Comparison of ENCODE assay signal across 8 cellular contexts in genomic region chrX:150982786-150983525, GRCh38. TPM values are rescaled to one million over a fixed set of nuclear protein-coding genes. Genes with fewer than 3 reads are reported as not detected.
DNase-seq lines count a peak whose midpoint lies in the region; ATAC-seq and TF ChIP-seq lines count a peak whose summit lies in the region.

Gene HMGB3, plus strand, starts transcription at chrX:150983335. Its CDS starts 2,265 bp downstream, at chrX:150985600.

- DNase-seq in NCI-H526 treated with DMSO at 0.1 percent for 48 hours (lab: John Stamatoyannopoulos, UW) (peak; percentile 69), dermis microvascular lymphatic vessel endothelial cell (ENCODE audit: low read depth in 2 of 2) (peak; percentile 79 to 93), right lobe of liver (peak; percentile 89 to 92 (median 91))
- peak; percentile 69 for DNase-seq in activated CD4-positive, alpha-beta T cell treated with anti-CD3 and anti-CD28 coated beads, Interleukin-2, amount 50 U/mL, for 1 hour
- DNase-seq in stimulated activated CD4-positive, alpha-beta T cell treated with anti-CD3 and anti-CD28 coated beads, Interleukin-4, amount 100 ng/mL, for 4 hours: peak; percentile 66 to 72

- WGBS in right lobe of liver (ENCODE audit: insufficient coverage, low coverage, low lambda C conversion rate, missing lambda C conversion rate): 34% methylated on average over 5 of the region's 90 CpGs

- H3K4me3 ChIP-seq in right lobe of liver: peak within 1 kb of the TSS; percentile 41 to 65 (median 56)

- no peaks in the 10 kb centered on the region for H3K27me3 ChIP-seq in right lobe of liver

- H3K27ac ChIP-seq in C4-2B: peak within 1 kb of the TSS; percentile 94
- H3K27ac ChIP-seq in right lobe of liver: peak within 1 kb of the TSS in 1 of 3 donors; percentile 59

- intact Hi-C loops in right lobe of liver (cut with DNase I): no loop called here

- peak; percentile 94 for ATAC-seq in GM19351 (IDR thresholded peaks at IDR 0.05; ENCODE audit: unreplicated experiment)
- peak; percentile 95 for ATAC-seq in HG03520 (IDR thresholded peaks at IDR 0.05; ENCODE audit: unreplicated experiment)
- ATAC-seq in right lobe of liver: peak; percentile 97 to 99 (median 97)

- TF ChIP-seq CTCF in C4-2B (conservative IDR thresholded peaks at IDR 0.05) (no peak), right lobe of liver (IDR thresholded peaks at IDR 0.05) (no peak)

- no peaks in the 10 kb centered on the region for H3K4me1 ChIP-seq in right lobe of liver

- no peaks in the 10 kb centered on the region for H3K9me3 ChIP-seq in right lobe of liver

- TF ChIP-seq POLR2A in right lobe of liver (IDR thresholded peaks at IDR 0.05): peak; percentile 72

- H3K36me3 ChIP-seq in right lobe of liver: peaks cover 0 to 4% (median 0%) of the 10 kb centered on the region in 4 donors

RNA-seq across cellular contexts. Expression of gene HMGB3, which starts in this region (rescaled TPM):
- total RNA-seq in dermis microvascular lymphatic vessel endothelial cell: 20.6 and 33.0 TPM in 2 replicates
- 10 to 100 TPM; 22.6 to 58.8 (median 26.5) TPM for total RNA-seq in right lobe of liver
